29 cellular contexts compared by ENCODE assay signal in the genomic region with DNA sequence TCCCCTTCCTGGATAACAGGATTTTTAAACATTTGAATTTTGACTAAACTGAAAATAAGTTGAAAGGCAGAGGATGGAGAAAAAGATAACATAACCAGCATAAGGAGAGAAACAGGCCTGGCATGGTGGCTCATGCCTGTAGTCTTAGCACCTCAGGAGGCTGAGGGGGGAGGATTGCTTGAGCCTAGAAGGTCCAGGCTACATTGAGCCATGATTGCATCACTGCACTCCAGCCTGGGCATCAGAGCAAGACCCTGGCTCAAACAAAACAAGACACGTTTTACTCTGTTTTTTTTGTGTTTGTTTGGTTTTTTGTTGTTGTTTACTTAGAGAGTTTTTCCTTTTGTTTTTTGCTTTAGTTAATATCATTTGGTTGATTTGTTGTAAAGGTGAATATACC.
"Had no signal": no experiment of that assay in that cellular context is flagged by ENCODE, and none has a peak within 500 bp of the region (broad histone marks: within the 10 kb centered on the region; RNA-seq: fewer than 3 reads in every experiment).

No MANE protein-coding gene starts in this region.

- H3K9ac ChIP-seq: neural progenitor cell had no signal

- H3K36me3 ChIP-seq: neural progenitor cell, pancreas, prostate gland, spleen, suprapubic skin, tibial artery, transverse colon, upper lobe of right lung, uterus had no signal

- H3K9me3 ChIP-seq: pancreas, prostate gland, spleen, suprapubic skin, testis, tibial artery, transverse colon, upper lobe of right lung, uterus had no signal

- DNase-seq: naive thymus-derived CD4-positive, alpha-beta T cell; natural killer cell; occipital lobe; pancreas; right cardiac atrium; spleen; stimulated activated CD4-positive, alpha-beta T cell treated with anti-CD3 and anti-CD28 coated beads, Interleukin-12 subunit alpha, Interleukin-12 subunit beta, amount 100 ng/mL, for 4 hours; stimulated activated CD4-positive, alpha-beta T cell treated with anti-CD3 and anti-CD28 coated beads, Interleukin-1b, Interleukin-23, amount 100 ng/mL, for 48 hours; stimulated activated CD4-positive, alpha-beta T cell treated with anti-CD3 and anti-CD28 coated beads, Interleukin-4, amount 100 ng/mL, for 1 hour; stimulated activated CD4-positive, alpha-beta T cell treated with anti-CD3 and anti-CD28 coated beads, Interleukin-4, amount 100 ng/mL, for 4 hours; stimulated activated CD8-positive, alpha-beta memory T cell treated with anti-CD3 and anti-CD28 coated beads, Interleukin-4, amount 100 ng/mL, for 48 hours; stimulated activated naive CD4-positive, alpha-beta T cell; stimulated activated naive CD8-positive, alpha-beta T cell treated with anti-CD3 and anti-CD28 coated beads, Interleukin-15, amount 100 ng/mL, for 72 hours; stimulated activated naive CD8-positive, alpha-beta T cell treated with anti-CD3 and anti-CD28 coated beads, Interleukin-15, Interleukin-2, amounts not matched to agents 100 U/mL and 50 U/mL, for 24 hours; substantia nigra; testis; tibial artery; transverse colon; upper lobe of right lung; uterus had no signal

- H3K36me3 Mint-ChIP-seq: natural killer cell; neural progenitor cell; stimulated activated memory B cell treated with anti-CD40 and anti-IgM and Interleukin-4, amounts not matched to agents 10 μg/mL and 1 μg/mL and 100 μg/mL, for 72 hours; type B pancreatic cell had no signal

- H3K4me3 ChIP-seq: neural progenitor cell, pancreas, prostate gland, skin epidermis, smooth muscle cell, spleen, suprapubic skin, testis, tibial artery, transverse colon, upper lobe of right lung, uterus had no signal

- H3K4me1 Mint-ChIP-seq: naive thymus-derived CD4-positive, alpha-beta T cell; natural killer cell; stimulated activated memory B cell treated with anti-CD40 and anti-IgM and Interleukin-4, amounts not matched to agents 10 μg/mL and 1 μg/mL and 100 μg/mL, for 72 hours; stimulated activated naive CD8-positive, alpha-beta T cell treated with anti-CD3 and anti-CD28 coated beads, Interleukin-15, amount 100 ng/mL, for 72 hours had no signal

- H3K9me3 Mint-ChIP-seq: naive thymus-derived CD4-positive, alpha-beta T cell; nephron; neural progenitor cell; stimulated activated memory B cell treated with anti-CD40 and anti-IgM and Interleukin-4, amounts not matched to agents 10 μg/mL and 1 μg/mL and 100 μg/mL, for 72 hours; stimulated activated naive CD8-positive, alpha-beta T cell treated with anti-CD3 and anti-CD28 coated beads, Interleukin-15, amount 100 ng/mL, for 72 hours; type B pancreatic cell had no signal

- H3K27ac ChIP-seq: neural progenitor cell, pancreas, prostate gland, skin epidermis, spleen, suprapubic skin, testis, tibial artery, transverse colon, upper lobe of right lung, uterus had no signal

- H3K27me3 Mint-ChIP-seq: naive thymus-derived CD4-positive, alpha-beta T cell; stimulated activated memory B cell treated with anti-CD40 and anti-IgM and Interleukin-4, amounts not matched to agents 10 μg/mL and 1 μg/mL and 100 μg/mL, for 72 hours; stimulated activated naive CD8-positive, alpha-beta T cell treated with anti-CD3 and anti-CD28 coated beads, Interleukin-15, amount 100 ng/mL, for 72 hours; type B pancreatic cell had no signal

- H2AFZ ChIP-seq: neural progenitor cell had no signal

- H3K27me3 ChIP-seq: neural progenitor cell, pancreas, spleen, suprapubic skin, testis, tibial artery, transverse colon, upper lobe of right lung, uterus had no signal

- H3K4me1 ChIP-seq: pancreas, prostate gland, spleen, suprapubic skin, testis, tibial artery, transverse colon, upper lobe of right lung, uterus had no signal

- H3K4me3 Mint-ChIP-seq: naive thymus-derived CD4-positive, alpha-beta T cell; natural killer cell; nephron; neural progenitor cell; stimulated activated memory B cell treated with anti-CD40 and anti-IgM and Interleukin-4, amounts not matched to agents 10 μg/mL and 1 μg/mL and 100 μg/mL, for 72 hours; stimulated activated naive CD8-positive, alpha-beta T cell treated with anti-CD3 and anti-CD28 coated beads, Interleukin-15, amount 100 ng/mL, for 72 hours; type B pancreatic cell had no signal

- ATAC-seq: naive thymus-derived CD4-positive, alpha-beta T cell; natural killer cell; pancreas; right cardiac atrium; sciatic nerve; stimulated activated memory B cell treated with anti-CD40 and anti-IgM and Interleukin-4, amounts not matched to agents 10 μg/mL and 1 μg/mL and 100 μg/mL, for 72 hours; stimulated activated naive CD8-positive, alpha-beta T cell treated with anti-CD3 and anti-CD28 coated beads, Interleukin-15, amount 100 ng/mL, for 72 hours; stimulated activated naive CD8-positive, alpha-beta T cell treated with anti-CD3 and anti-CD28 coated beads, Interleukin-15, Interleukin-2, amounts not matched to agents 100 U/mL and 50 U/mL, for 24 hours; upper lobe of right lung had no signal

- FAIRE-seq: pancreas had no signal

- H3K4me2 ChIP-seq: neural progenitor cell, smooth muscle cell had no signal

- H3K27ac Mint-ChIP-seq: naive thymus-derived CD4-positive, alpha-beta T cell; natural killer cell; nephron; neural progenitor cell; stimulated activated memory B cell treated with anti-CD40 and anti-IgM and Interleukin-4, amounts not matched to agents 10 μg/mL and 1 μg/mL and 100 μg/mL, for 72 hours; stimulated activated naive CD8-positive, alpha-beta T cell treated with anti-CD3 and anti-CD28 coated beads, Interleukin-15, amount 100 ng/mL, for 72 hours; type B pancreatic cell had no signal
